Comparison of ENCODE assay signal across 9 cellular contexts in the genomic region with DNA sequence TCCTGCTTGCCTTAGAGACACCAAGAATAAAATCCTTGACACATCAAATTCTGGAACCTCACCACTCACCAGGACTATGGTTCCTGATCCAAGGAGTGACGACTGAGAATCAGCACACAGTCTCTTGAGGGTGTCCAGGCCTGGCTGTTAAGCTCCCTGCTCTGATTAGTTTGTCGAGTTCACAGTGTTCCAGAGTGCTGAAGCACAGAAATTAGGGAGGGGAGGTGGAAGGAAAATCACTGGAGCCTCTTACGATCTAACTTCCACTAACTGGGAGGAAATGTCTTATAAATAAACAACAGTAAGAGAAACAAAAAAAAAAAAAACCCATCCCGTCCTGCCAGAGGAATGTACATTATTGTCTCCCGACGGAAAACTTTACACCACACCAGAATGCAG.
A peak's percentile ranks its signal among the peaks of the same experiment; 100 is the strongest.
DNase-seq lines count a peak whose midpoint lies in the region; ATAC-seq, FAIRE-seq and TF ChIP-seq lines count a peak whose summit lies in the region.
"Had no signal": no experiment of that assay in that cellular context is flagged by ENCODE, and none has a peak within 500 bp of the region (broad histone marks: within the 10 kb centered on the region; RNA-seq: fewer than 3 reads in every experiment).

No MANE protein-coding gene starts in this region.

- DNase-seq in H54 (ENCODE audit: insufficient read length, low spot score) (no peak), chondrocyte (ENCODE audit: low spot score) (no peak), left lobe of liver (ENCODE audit: low spot score) (peak; percentile 44), NCI-H526 (lab: John Stamatoyannopoulos, UW) (no peak), COLO829 (ENCODE audit: low spot score) (no peak), NCI-H1092 (lab: John Stamatoyannopoulos, UW) (no peak)
- DNase-seq in activated CD8-positive, alpha-beta T cell treated with anti-CD3 and anti-CD28 coated beads, Interleukin-2, amount 10 ng/mL, durations not matched to agents 7 days and 5 days: no peak
- DNase-seq: activated naive CD8-positive, alpha-beta T cell treated with anti-CD3 and anti-CD28 coated beads, Interleukin-2, amount 10 ng/mL, durations not matched to agents 7 days and 5 days had no signal

- CTCF ChIA-PET in activated CD8-positive, alpha-beta T cell treated with anti-CD3 and anti-CD28 coated beads, Interleukin-2, amount 10 ng/mL, durations not matched to agents 7 days and 5 days (lab: Charles Lee): no interaction called here

- H3K4me1 Mint-ChIP-seq in chondrocyte (ENCODE audit: low read depth): peaks cover 64% of the 10 kb centered on the region
- no peaks in the 10 kb centered on the region for H3K4me1 Mint-ChIP-seq in activated CD8-positive, alpha-beta T cell treated with anti-CD3 and anti-CD28 coated beads, Interleukin-2, amount 10 ng/mL, durations not matched to agents 7 days and 5 days (ENCODE audit: low read depth)
- H3K4me1 Mint-ChIP-seq: activated naive CD8-positive, alpha-beta T cell treated with anti-CD3 and anti-CD28 coated beads, Interleukin-2, amount 10 ng/mL, durations not matched to agents 7 days and 5 days had no signal

- H3K36me3 Mint-ChIP-seq in chondrocyte (ENCODE audit: low read depth): no peaks in the 10 kb centered on the region
- H3K36me3 Mint-ChIP-seq in activated CD8-positive, alpha-beta T cell treated with anti-CD3 and anti-CD28 coated beads, Interleukin-2, amount 10 ng/mL, durations not matched to agents 7 days and 5 days (ENCODE audit: low read depth): no peaks in the 10 kb centered on the region

- no peak for TF ChIP-seq POLR2A in H54 (IDR thresholded peaks at IDR 0.05; ENCODE audit: low read depth, low read length)

- peak overlapping the region; percentile 71 for H3K4me3 Mint-ChIP-seq in chondrocyte (ENCODE audit: unreplicated experiment)
- H3K4me3 Mint-ChIP-seq in activated CD8-positive, alpha-beta T cell treated with anti-CD3 and anti-CD28 coated beads, Interleukin-2, amount 10 ng/mL, durations not matched to agents 7 days and 5 days: no peak overlapping the region
- H3K4me3 Mint-ChIP-seq: activated naive CD8-positive, alpha-beta T cell treated with anti-CD3 and anti-CD28 coated beads, Interleukin-2, amount 10 ng/mL, durations not matched to agents 7 days and 5 days had no signal

- peak overlapping the region; percentile 99 for H3K27ac ChIP-seq in stomach smooth muscle (ENCODE audit: low read length)

- H3K27me3 ChIP-seq in stomach smooth muscle (ENCODE audit: control insufficient read depth in 1 of 2, insufficient read depth in 2 of 2, low read length in 2 of 2): no peaks in the 10 kb centered on the region

- H3K9me3 Mint-ChIP-seq in chondrocyte (ENCODE audit: low read depth): no peaks in the 10 kb centered on the region
- H3K9me3 Mint-ChIP-seq in activated CD8-positive, alpha-beta T cell treated with anti-CD3 and anti-CD28 coated beads, Interleukin-2, amount 10 ng/mL, durations not matched to agents 7 days and 5 days (ENCODE audit: insufficient read depth): no peaks in the 10 kb centered on the region
- H3K9me3 Mint-ChIP-seq: activated naive CD8-positive, alpha-beta T cell treated with anti-CD3 and anti-CD28 coated beads, Interleukin-2, amount 10 ng/mL, durations not matched to agents 7 days and 5 days had no signal

- H3K9ac ChIP-seq in stomach smooth muscle (ENCODE audit: low read length in 2 of 2): peak overlapping the region; percentile 96 to 97

- peak overlapping the region; percentile 98 for H3K27ac Mint-ChIP-seq in chondrocyte (ENCODE audit: unreplicated experiment)
- H3K27ac Mint-ChIP-seq in activated CD8-positive, alpha-beta T cell treated with anti-CD3 and anti-CD28 coated beads, Interleukin-2, amount 10 ng/mL, durations not matched to agents 7 days and 5 days: no peak overlapping the region
- H3K27ac Mint-ChIP-seq: activated naive CD8-positive, alpha-beta T cell treated with anti-CD3 and anti-CD28 coated beads, Interleukin-2, amount 10 ng/mL, durations not matched to agents 7 days and 5 days had no signal

- H3K4me3 ChIP-seq in stomach smooth muscle (ENCODE audit: low read length in 2 of 2): peak overlapping the region; percentile 78 to 81

- H3K9me3 ChIP-seq in stomach smooth muscle (ENCODE audit: control insufficient read depth in 2 of 2, low read length in 2 of 2): no peaks in the 10 kb centered on the region

- ATAC-seq in left lobe of liver: peak; percentile 35
- no peak for ATAC-seq in activated CD8-positive, alpha-beta T cell treated with anti-CD3 and anti-CD28 coated beads, Interleukin-2, amount 10 ng/mL, durations not matched to agents 7 days and 5 days

- H3K36me3 ChIP-seq in stomach smooth muscle (ENCODE audit: control insufficient read depth in 2 of 2, insufficient read depth in 2 of 2, low read length in 2 of 2): no peaks in the 10 kb centered on the region

- peak; percentile 89 for FAIRE-seq in H54 (lab: Jason Lieb, UNC)

- POLR2A ChIA-PET in activated CD8-positive, alpha-beta T cell treated with anti-CD3 and anti-CD28 coated beads, Interleukin-2, amount 10 ng/mL, durations not matched to agents 7 days and 5 days (lab: Charles Lee): no interaction called here

- TF ChIP-seq CTCF in chondrocyte (IDR thresholded peaks at IDR 0.05): no peak

- no peaks in the 10 kb centered on the region for H3K27me3 Mint-ChIP-seq in chondrocyte (ENCODE audit: low read depth)
- no peaks in the 10 kb centered on the region for H3K27me3 Mint-ChIP-seq in activated CD8-positive, alpha-beta T cell treated with anti-CD3 and anti-CD28 coated beads, Interleukin-2, amount 10 ng/mL, durations not matched to agents 7 days and 5 days (ENCODE audit: low read depth)
- H3K27me3 Mint-ChIP-seq: activated naive CD8-positive, alpha-beta T cell treated with anti-CD3 and anti-CD28 coated beads, Interleukin-2, amount 10 ng/mL, durations not matched to agents 7 days and 5 days had no signal

- H3K4me1 ChIP-seq in stomach smooth muscle (ENCODE audit: control insufficient read depth, insufficient read depth, low read length): peaks cover 20% of the 10 kb centered on the region
